ENCODE assay signal across 27 cellular contexts in genomic region chr5:72641164-72641563, GRCh38.
"Had no signal": no experiment of that assay in that cellular context is flagged by ENCODE, and none has a peak within 500 bp of the region (broad histone marks: within the 10 kb centered on the region; RNA-seq: fewer than 3 reads in every experiment).

No MANE protein-coding gene starts in this region.

- H3K27me3 ChIP-seq: dorsolateral prefrontal cortex, esophagus muscularis mucosa, esophagus squamous epithelium, gastrocnemius medialis, gastroesophageal sphincter, heart left ventricle, heart right ventricle had no signal

- ATAC-seq: effector memory CD8-positive, alpha-beta T cell; esophagus mucosa; foreskin keratinocyte; gastrocnemius medialis; gastroesophageal sphincter; heart left ventricle; heart right ventricle had no signal

- H3K27ac ChIP-seq: coronary artery, dorsolateral prefrontal cortex, epithelial cell of prostate, esophagus muscularis mucosa, esophagus squamous epithelium, foreskin keratinocyte, gastrocnemius medialis, gastroesophageal sphincter, heart left ventricle, heart right ventricle had no signal

- H3K4me1 ChIP-seq: esophagus muscularis mucosa, esophagus squamous epithelium, foreskin keratinocyte, gastroesophageal sphincter, heart left ventricle, heart right ventricle had no signal

- DNase-seq: cortex of kidney; dermis blood vessel endothelial cell; dorsolateral prefrontal cortex; effector CD4-positive, alpha-beta T cell; effector CD8-positive, alpha-beta T cell; effector memory CD4-positive, alpha-beta T cell; effector memory CD8-positive, alpha-beta T cell; endodermal cell; erythroblast; esophagus squamous epithelium; foreskin fibroblast; foreskin keratinocyte; foreskin melanocyte; gastrocnemius medialis; glutamatergic neuron; head of caudate nucleus; heart left ventricle; heart right ventricle had no signal

- H3K9me3 ChIP-seq: esophagus muscularis mucosa, esophagus squamous epithelium, gastrocnemius medialis, gastroesophageal sphincter, heart left ventricle, heart right ventricle had no signal

- FAIRE-seq: colon, endometrium, endothelial cell of umbilical vein, frontal cortex had no signal

- H3K4me3 ChIP-seq: coronary artery, dorsolateral prefrontal cortex, esophagus muscularis mucosa, esophagus squamous epithelium, gastrocnemius medialis, gastroesophageal sphincter, heart left ventricle, heart right ventricle had no signal

- H3K36me3 ChIP-seq: esophagus muscularis mucosa, esophagus squamous epithelium, gastrocnemius medialis, gastroesophageal sphincter, heart left ventricle, heart right ventricle had no signal
